Comparison of ENCODE assay signal across 9 cellular contexts in the genomic region with DNA sequence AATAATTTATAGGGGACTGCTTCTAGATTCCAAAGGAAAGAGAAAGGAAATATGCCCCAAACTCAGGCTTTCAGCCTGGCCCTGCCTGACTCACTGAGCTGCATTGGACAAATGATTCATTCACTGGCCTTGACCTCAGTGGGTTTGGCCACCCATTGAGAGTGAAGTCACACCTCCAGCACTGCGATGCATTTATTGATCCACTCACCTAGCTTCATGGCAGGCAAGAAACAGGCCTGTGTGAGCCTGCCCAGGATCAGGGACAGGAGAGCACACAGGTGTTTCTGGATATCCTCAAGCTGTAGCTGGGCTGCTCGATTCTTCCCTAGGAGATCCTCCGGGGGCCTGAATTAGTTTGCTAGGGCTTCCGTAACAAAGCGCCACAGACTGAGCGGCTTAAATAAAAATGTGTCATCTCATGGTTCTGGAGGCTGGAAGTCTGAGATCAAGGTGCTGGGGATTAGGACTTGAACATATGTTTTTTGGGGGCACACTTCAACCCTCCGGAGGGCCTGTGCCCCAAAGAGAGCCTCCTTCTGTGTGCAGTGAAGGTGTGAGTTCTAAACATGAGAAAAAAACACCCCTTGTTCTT. TPM values are rescaled to one million over a fixed set of nuclear protein-coding genes. Genes with fewer than 3 reads are reported as not detected.
DNase-seq lines count a peak whose midpoint lies in the region; ATAC-seq and TF ChIP-seq lines count a peak whose summit lies in the region.
"Had no signal": no experiment of that assay in that cellular context is flagged by ENCODE, and none has a peak within 500 bp of the region (broad histone marks: within the 10 kb centered on the region; RNA-seq: fewer than 3 reads in every experiment).

No MANE protein-coding gene starts in this region.

- TF ChIP-seq CTCF in astrocyte of the spinal cord (IDR thresholded peaks at IDR 0.05; ENCODE audit: low read depth, low read length) (no peak), mucosa of descending colon (IDR thresholded peaks at IDR 0.05) (no peak), mesothelial cell of epicardium (IDR thresholded peaks at IDR 0.05; ENCODE audit: unreplicated experiment) (no peak)

- no peaks in the 10 kb centered on the region for H3K27me3 Mint-ChIP-seq in mesothelial cell of epicardium (ENCODE audit: low read depth)

- H3K9me3 Mint-ChIP-seq in mesothelial cell of epicardium = no peaks in the 10 kb centered on the region

- H3K36me3 ChIP-seq in ACC112 (ENCODE audit: insufficient read depth, low read length) = no peaks in the 10 kb centered on the region
- H3K36me3 ChIP-seq in mucosa of descending colon (ENCODE audit: low read depth) = no peaks in the 10 kb centered on the region
- H3K36me3 ChIP-seq: cardiac muscle cell had no signal

- H3K9me3 ChIP-seq in mucosa of descending colon = no peaks in the 10 kb centered on the region

- peak overlapping the region; percentile 60 for H3K4me3 ChIP-seq in ACC112 (ENCODE audit: low read depth, low read length)
- H3K4me3 ChIP-seq in astrocyte of the spinal cord (ENCODE audit: low read depth, low read length) = no peak overlapping the region
- no peak overlapping the region for H3K4me3 ChIP-seq in mucosa of descending colon
- H3K4me3 ChIP-seq: cardiac muscle cell had no signal

- peak; percentile 48 for ATAC-seq in mucosa of descending colon
- no peak for ATAC-seq in GM21515 (IDR thresholded peaks at IDR 0.05; ENCODE audit: unreplicated experiment)

- H3K36me3 Mint-ChIP-seq in mesothelial cell of epicardium = no peaks in the 10 kb centered on the region

- DNase-seq in HPDE6-E6E7 (ENCODE audit: extremely low spot score) (peak; percentile 95), astrocyte of the spinal cord (ENCODE audit: low read depth, low spot score) (peak; percentile 93), mucosa of descending colon (peak in 2 of 3 donors; percentile 54 to 71), mesothelial cell of epicardium (ENCODE audit: low spot score in 2 of 2, unreplicated experiment in 2 of 2) (no peak), activated gamma-delta T cell (lab: John Stamatoyannopoulos, UW) (no peak)
- DNase-seq in stimulated activated CD4-positive, alpha-beta T cell treated with anti-CD3 and anti-CD28 coated beads, Interleukin-2, amount 100 ng/mL, for 48 hours = no peak

- intact Hi-C loops in mucosa of descending colon (cut with DNase I, micrococcal nuclease) = loop anchor here (10.0 kb wide), 2 partner anchors 76 to 126 kb away; no protein-coding TSS in a partner anchor

- H3K4me1 ChIP-seq in ACC112 (ENCODE audit: control insufficient read depth, insufficient read depth, low read length, unreplicated experiment) (peaks cover 62% of the 10 kb centered on the region), mucosa of descending colon (ENCODE audit: low read depth) (peaks cover 62% of the 10 kb centered on the region)

- H3K27ac ChIP-seq in ACC112 (ENCODE audit: low read depth, low read length) = peak overlapping the region; percentile 100
- H3K27ac ChIP-seq: cardiac muscle cell had no signal

- no peak overlapping the region for H2AFZ ChIP-seq in ACC112 (ENCODE audit: low read length, unreplicated experiment)

- in situ Hi-C loops in astrocyte of the spinal cord (cut with HindIII; ENCODE audit: low sequenced_read_pairs) = no loop called here

- no peak overlapping the region for H3K4me3 Mint-ChIP-seq in mesothelial cell of epicardium

- no peaks in the 10 kb centered on the region for H3K27me3 ChIP-seq in ACC112 (ENCODE audit: insufficient read depth, low read length)
- H3K27me3 ChIP-seq: cardiac muscle cell had no signal

- peaks cover 5% of the 10 kb centered on the region for H3K79me2 ChIP-seq in ACC112 (ENCODE audit: control insufficient read depth, insufficient read depth, low read length, unreplicated experiment)

- no peak overlapping the region for H3K27ac Mint-ChIP-seq in mesothelial cell of epicardium

- peaks cover 9% of the 10 kb centered on the region for H3K4me1 Mint-ChIP-seq in mesothelial cell of epicardium

RNA-seq across cellular contexts. Expression of gene DUSP1, which starts 7.3 kb away (rescaled TPM):
- total RNA-seq in mucosa of descending colon (100 to 1,000 TPM in 2 of 3 donors, 10 to 100 TPM in 1; 90.9 to 233 (median 137) TPM), mesothelial cell of epicardium (116 to 126 TPM (median 120 TPM) in 3 replicates)

RNA-seq across cellular contexts. Expression of gene ERGIC1, which starts 55.7 kb away (rescaled TPM):
- total RNA-seq in mucosa of descending colon = 100 to 1,000 TPM; 153 to 222 (median 199) TPM
- 107 to 110 TPM (median 109 TPM) in 3 replicates for total RNA-seq in mesothelial cell of epicardium

Comparison
In these comparisons a context has a peak if more than half of its experiments do, and no peak if none do; other contexts are left out.
1. DNase-seq: peak in HPDE6-E6E7 (single experiment), astrocyte of the spinal cord (single experiment) and mucosa of descending colon (2 of 3); none in mesothelial cell of epicardium (0 of 2), stimulated activated CD4-positive, alpha-beta T cell treated with anti-CD3 and anti-CD28 coated beads, Interleukin-2, amount 100 ng/mL, for 48 hours (0 of 2) and activated gamma-delta T cell (single experiment).